ENCODE assay signal across 17 cellular contexts in genomic region chr3:42847731-42848130, GRCh38. TPM values are rescaled to one million over a fixed set of nuclear protein-coding genes. Genes with fewer than 3 reads are reported as not detected.
DNase-seq lines count a peak whose midpoint lies in the region; ATAC-seq and TF ChIP-seq lines count a peak whose summit lies in the region.
"Had no signal": no experiment of that assay in that cellular context is flagged by ENCODE, and none has a peak within 500 bp of the region (broad histone marks: within the 10 kb centered on the region; RNA-seq: fewer than 3 reads in every experiment).

No MANE protein-coding gene starts in this region.

- no peak overlapping the region for H3K4me2 ChIP-seq in trophoblast cell (ENCODE audit: low read length)

- H3K36me3 ChIP-seq in Peyer's patch (no peaks in the 10 kb centered on the region), gastroesophageal sphincter (no peaks in the 10 kb centered on the region), trophoblast cell (ENCODE audit: control insufficient read depth in 1 of 2, insufficient read depth in 2 of 2, low read length in 2 of 2) (peaks cover 3% of the 10 kb centered on the region in 2 experiments)
- H3K36me3 ChIP-seq: thoracic aorta had no signal

- H4K12ac ChIP-seq in trophoblast cell (ENCODE audit: low read depth, low read length), result no peak overlapping the region

- ATAC-seq in gastroesophageal sphincter, result peak; percentile 28
- ATAC-seq in HG02678 (IDR thresholded peaks at IDR 0.05; ENCODE audit: unreplicated experiment), result no peak
- ATAC-seq in GM18498 (IDR thresholded peaks at IDR 0.05; ENCODE audit: unreplicated experiment), result no peak
- ATAC-seq in GM21423 (IDR thresholded peaks at IDR 0.05; ENCODE audit: unreplicated experiment), result no peak

- no peak overlapping the region for H3K18ac ChIP-seq in trophoblast cell (ENCODE audit: low read length)

- peak; percentile 19 for DNase-seq in COLO668 (lab: John Stamatoyannopoulos, UW; ENCODE audit: unreplicated experiment)
- DNase-seq in Peyer's patch, result peak in 1 of 3 donors; percentile 50
- peak; percentile 80 to 85 for DNase-seq in trophoblast cell
- no peak for DNase-seq in kidney glomerular epithelial cell (lab: John Stamatoyannopoulos, UW)
- DNase-seq: HCEC 1CT; stimulated activated CD4-positive, alpha-beta T cell treated with anti-CD3 and anti-CD28 coated beads, Interleukin-4, amount 100 ng/mL, for 4 hours had no signal

- no peak for TF ChIP-seq CTCF in Peyer's patch (IDR thresholded peaks at IDR 0.05)
- TF ChIP-seq CTCF in gastroesophageal sphincter (IDR thresholded peaks at IDR 0.05), result no peak

- H4K91ac ChIP-seq in trophoblast cell (ENCODE audit: low read depth, low read length), result no peak overlapping the region

- H2AK5ac ChIP-seq in trophoblast cell (ENCODE audit: low read length), result no peak overlapping the region

- no peak overlapping the region for H3K14ac ChIP-seq in trophoblast cell (ENCODE audit: low read length)

- TF ChIP-seq EP300 in gastroesophageal sphincter (IDR thresholded peaks at IDR 0.05), result no peak

- H3K27ac ChIP-seq in Peyer's patch (peak overlapping the region; percentile 15 to 67 (median 51)), gastroesophageal sphincter (peak overlapping the region in 3 of 4 donors; percentile 70 to 79 (median 77)), trophoblast cell (ENCODE audit: low read depth, low read length) (no peak overlapping the region)
- H3K27ac ChIP-seq: epithelial cell of prostate, RWPE1 had no signal

- H3K4ac ChIP-seq in trophoblast cell (ENCODE audit: low read depth, low read length), result no peak overlapping the region

- H2AFZ ChIP-seq in trophoblast cell (ENCODE audit: insufficient read depth, low read length, poor library complexity), result no peak overlapping the region

- H3K79me2 ChIP-seq in trophoblast cell (ENCODE audit: control insufficient read depth, insufficient read depth, low read length, poor library complexity), result peaks cover 1% of the 10 kb centered on the region

- H3K9me3 ChIP-seq in Peyer's patch (no peaks in the 10 kb centered on the region), gastroesophageal sphincter (no peaks in the 10 kb centered on the region), trophoblast cell (ENCODE audit: insufficient read depth, low read depth, low read length) (no peaks in the 10 kb centered on the region)
- H3K9me3 ChIP-seq: thoracic aorta had no signal

- H2BK120ac ChIP-seq in trophoblast cell (ENCODE audit: insufficient read depth, low read length, poor library complexity), result no peak overlapping the region

- H3K27me3 ChIP-seq in Peyer's patch (no peaks in the 10 kb centered on the region), gastroesophageal sphincter (no peaks in the 10 kb centered on the region), trophoblast cell (ENCODE audit: insufficient read depth, low read length) (no peaks in the 10 kb centered on the region)

- H3K4me1 ChIP-seq in Peyer's patch (no peaks in the 10 kb centered on the region), gastroesophageal sphincter (peaks cover 24 to 71% (median 35%) of the 10 kb centered on the region in 3 donors), trophoblast cell (ENCODE audit: control insufficient read depth in 1 of 2, insufficient read depth in 2 of 2, low read length in 2 of 2) (peaks cover 9 to 19% of the 10 kb centered on the region in 2 experiments)

- H3K4me3 ChIP-seq in Peyer's patch (no peak overlapping the region), gastroesophageal sphincter (no peak overlapping the region), trophoblast cell (ENCODE audit: low read depth, low read length) (no peak overlapping the region)
- H3K4me3 ChIP-seq: thoracic aorta had no signal

- no peak overlapping the region for H3K23ac ChIP-seq in trophoblast cell (ENCODE audit: low read length)

- H2BK12ac ChIP-seq in trophoblast cell (ENCODE audit: low read length), result no peak overlapping the region

- 63 to 65% methylated on average over 2 of the region's 4 CpGs for WGBS in gastroesophageal sphincter (ENCODE audit: low coverage in 1 of 2), 2 donors
- WGBS in trophoblast cell (ENCODE audit: extremely low coverage, insufficient coverage, insufficient read length), result no CpG with 5 or more reads among the region's 4 CpGs

- no peaks in the 10 kb centered on the region for H3K79me1 ChIP-seq in trophoblast cell (ENCODE audit: low read length)

- no peak overlapping the region for H3K9ac ChIP-seq in trophoblast cell (ENCODE audit: low read length)

- H4K8ac ChIP-seq in trophoblast cell (ENCODE audit: low read depth, low read length), result no peak overlapping the region

- no peak overlapping the region for H2BK5ac ChIP-seq in trophoblast cell (ENCODE audit: low read depth, low read length, poor library complexity)

- TF ChIP-seq POLR2A in Peyer's patch (IDR thresholded peaks at IDR 0.05), result no peak
- TF ChIP-seq POLR2A in gastroesophageal sphincter (IDR thresholded peaks at IDR 0.05), result no peak

RNA-seq across cellular contexts. Expression of gene CYP8B1, which starts 27.9 kb away (rescaled TPM):
- total RNA-seq in Peyer's patch, result not detected
- not detected for total RNA-seq in gastroesophageal sphincter
- not detected in 2 replicates for polyA plus RNA-seq in trophoblast cell (2013)
- total RNA-seq: activated T-helper 1 cell treated with anti-CD3 and anti-CD28 coated beads, Interleukin-12 subunit alpha, Interleukin-12 subunit beta, Interleukin-2, Interleukin-4 antibody, amounts not matched to agents 30 ng/mL and 10 ng/mL and 1 ng/mL, durations not matched to agents 14 hours and 24 hours and 36 hours; bronchial epithelial cell; LHCN-M2; neural crest cell; thoracic aorta had no signal

RNA-seq across cellular contexts. Expression of gene ACKR2, which starts 38.5 kb away (rescaled TPM):
- 10 to 100 TPM in 1 of 4 donors, 1 to 10 TPM in 2, under 1 TPM in 1; 0.83 to 10.1 (median 3.7) TPM for total RNA-seq in Peyer's patch
- total RNA-seq in gastroesophageal sphincter, result 1 to 10 TPM; 5.9 to 9.3 (median 7.4) TPM
- polyA plus RNA-seq in trophoblast cell (2013), result 44.4 and 51.3 TPM in 2 replicates

RNA-seq across cellular contexts. Expression of gene HIGD1A, which starts 43.4 kb away (rescaled TPM):
- total RNA-seq in Peyer's patch (100 to 1,000 TPM; 102 to 278 (median 204) TPM), gastroesophageal sphincter (100 to 1,000 TPM; 173 to 657 (median 393) TPM)
- 291 and 298 TPM in 2 replicates for polyA plus RNA-seq in trophoblast cell (2013)

RNA-seq across cellular contexts. Expression of gene ZNF662, which starts 58.2 kb away (rescaled TPM):
- total RNA-seq in Peyer's patch (1 to 10 TPM; 1.2 to 8.9 (median 6.0) TPM), gastroesophageal sphincter (10 to 100 TPM in 2 of 4 donors, 1 to 10 TPM in 2; 4.3 to 18.2 (median 10.3) TPM)
- 1.9 and 2.2 TPM in 2 replicates for polyA plus RNA-seq in trophoblast cell (2013)
- total RNA-seq: neural crest cell had no signal
